In genomic region chr3:134357914-134358811, GRCh38 we compare ENCODE assay signal across 8 cellular contexts. TPM values are rescaled to one million over a fixed set of nuclear protein-coding genes. Genes with fewer than 3 reads are reported as not detected.
DNase-seq lines count a peak whose midpoint lies in the region; ATAC-seq and TF ChIP-seq lines count a peak whose summit lies in the region.

No MANE protein-coding gene starts in this region.

- H3K4me1 ChIP-seq in prostate gland (replicated peaks): peaks cover 17% of the 10 kb centered on the region

- WGBS in prostate gland: 45% methylated on average over 10 of the region's 10 CpGs

- H3K4me3 ChIP-seq in AG04449 (ENCODE audit: low read depth, low read length) (no peak overlapping the region; the same call in none of the 2 replicates), fibroblast of the aortic adventitia (ENCODE audit: low read depth, low read length) (peak overlapping the region; percentile 33), prostate gland (no peak overlapping the region)

- no peaks in the 10 kb centered on the region for H3K9me3 ChIP-seq in prostate gland

- intact Hi-C loops in prostate gland (cut with DNase I): loop anchor here (2.0 kb wide), 1 partner anchor 45 kb away; no protein-coding TSS in a partner anchor

- no peak for ATAC-seq in GM21390 (IDR thresholded peaks at IDR 0.05; ENCODE audit: unreplicated experiment)

- H3K27ac ChIP-seq in prostate gland: peak overlapping the region; percentile 70 to 74

- CTCF ChIA-PET in AG04449 (lab: Yijun Ruan, JAX): interaction anchor here (0.7 to 24.4 kb wide), 10 partner anchors 12 to 120 kb away, joined by 3 to 424 read pairs (median 6); no protein-coding TSS in a partner anchor

- TF ChIP-seq POLR2A in prostate gland (IDR thresholded peaks at IDR 0.05): no peak

- POLR2A ChIA-PET in AG04449 (lab: Yijun Ruan, JAX): interaction anchor here (1.0 to 3.6 kb wide), 24 partner anchors 9 to 130 kb away, joined by 3 to 25 read pairs (median 4); partner anchors contain the start of genes AMOTL2, ANAPC13 and CEP63

- peak; percentile 51 for TF ChIP-seq CTCF in AG04449 (IDR thresholded peaks at IDR 0.05; ENCODE audit: insufficient read depth, low read length, missing control alignments)
- TF ChIP-seq CTCF in fibroblast of the aortic adventitia (IDR thresholded peaks at IDR 0.05; ENCODE audit: insufficient read depth, low read length): peak; percentile 39
- TF ChIP-seq CTCF in prostate gland (IDR thresholded peaks at IDR 0.05): peak in 2 of 4 experiments; percentile 17 to 36

- peak; percentile 88 for DNase-seq in AG04449 (ENCODE audit: low read depth, low spot score)
- peak; percentile 71 for DNase-seq in GM19240 (ENCODE audit: insufficient read length, low spot score)
- peak; percentile 90 for DNase-seq in SK-MEL-5 (ENCODE audit: low read depth, low spot score)
- DNase-seq in fibroblast of the aortic adventitia (ENCODE audit: low read depth): peak; percentile 98
- peak; percentile 53 for DNase-seq in prostate gland (ENCODE audit: low spot score)
- no peak for DNase-seq in middle frontal gyrus (ENCODE audit: extremely low spot score, low spot score)
- no peak for DNase-seq in superior temporal gyrus (ENCODE audit: extremely low spot score)

- peaks cover 26 to 35% of the 10 kb centered on the region in 2 donors for H3K36me3 ChIP-seq in prostate gland

- H3K27me3 ChIP-seq in prostate gland (replicated peaks; ENCODE audit: insufficient read depth): no peaks in the 10 kb centered on the region

- in situ Hi-C loops in SK-MEL-5 (cut with HindIII; ENCODE audit: low pct_unique_long_range_greater_than_20kb, low sequenced_read_pairs): no loop called here

RNA-seq across cellular contexts. Expression of gene AMOTL2, which starts 16.1 kb away (rescaled TPM):
- total RNA-seq in SK-MEL-5 (2014; rRNA removed; shearing (Covaris generic)): 12.1 and 12.5 TPM in 2 replicates
- 14.7 and 18.2 TPM in 2 replicates for polyA plus RNA-seq in SK-MEL-5 (2015; cell fraction: cytosol; rRNA removed)
- 6.8 and 22.6 TPM in 2 replicates for polyA plus RNA-seq in SK-MEL-5 (2015; cell fraction: nucleus; rRNA removed)
- total RNA-seq in fibroblast of the aortic adventitia (ENCODE audit: low replicate concordance) (65.0 and 75.7 TPM in 2 replicates), prostate gland (10 to 100 TPM; 86.1 to 92.8 TPM)

Comparison
In these comparisons a context has a peak if more than half of its experiments do, and no peak if none do; other contexts are left out.
1. DNase-seq: peak in AG04449 (single experiment), GM19240 (single experiment), SK-MEL-5 (single experiment), fibroblast of the aortic adventitia (single experiment) and prostate gland (single experiment); none in middle frontal gyrus (single experiment) and superior temporal gyrus (single experiment).